Comparison of ENCODE assay signal across 28 cellular contexts in the genomic region with DNA sequence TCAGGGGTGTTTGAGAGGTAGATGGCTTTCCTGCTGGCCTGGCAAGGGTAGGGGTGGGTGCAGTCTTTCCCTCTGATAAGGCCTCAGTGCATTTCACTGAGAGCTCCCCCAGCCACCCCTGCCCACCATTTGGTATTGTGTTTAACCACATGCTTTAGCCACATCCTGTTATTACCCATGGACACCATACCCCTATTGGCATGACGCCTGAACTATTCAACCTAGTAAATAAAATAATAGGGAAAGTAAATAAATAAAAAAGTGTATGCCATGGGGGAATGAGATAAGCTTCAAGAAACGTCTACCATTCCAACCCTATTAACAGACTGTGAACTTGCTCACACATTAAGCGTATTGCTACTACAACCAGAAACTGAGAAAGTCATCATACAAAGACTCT. TPM values are rescaled to one million over a fixed set of nuclear protein-coding genes. Genes with fewer than 3 reads are reported as not detected.
"Had no signal": no experiment of that assay in that cellular context is flagged by ENCODE, and none has a peak within 500 bp of the region (broad histone marks: within the 10 kb centered on the region; RNA-seq: fewer than 3 reads in every experiment).

No MANE protein-coding gene starts in this region.

- H3K27ac ChIP-seq: brain microvascular endothelial cell, cardiac muscle cell, SK-N-MC, VCaP had no signal

- H3K36me3 Mint-ChIP-seq: T-cell had no signal

- H3K27ac Mint-ChIP-seq: activated CD4-positive, alpha-beta memory T cell treated with anti-CD3 and anti-CD28 coated beads for 36 hours; activated CD4-positive, alpha-beta T cell treated with anti-CD3 and anti-CD28 coated beads, Interleukin-2, amount 10 ng/mL, durations not matched to agents 7 days and 5 days; activated naive CD4-positive, alpha-beta T cell treated with anti-CD3 and anti-CD28 coated beads for 36 hours; activated naive CD8-positive, alpha-beta T cell; activated T-helper 17 cell treated with anti-CD3 and anti-CD28 coated beads, Interleukin-2, amount 50 U/mL, for 72 hours; T-cell had no signal

- H3K4me3 Mint-ChIP-seq: activated CD4-positive, alpha-beta memory T cell treated with anti-CD3 and anti-CD28 coated beads for 36 hours; activated CD4-positive, alpha-beta T cell treated with anti-CD3 and anti-CD28 coated beads, Interleukin-2, amount 10 ng/mL, durations not matched to agents 7 days and 5 days; activated naive CD4-positive, alpha-beta T cell treated with anti-CD3 and anti-CD28 coated beads for 36 hours; activated naive CD8-positive, alpha-beta T cell; activated T-helper 17 cell treated with anti-CD3 and anti-CD28 coated beads, Interleukin-2, amount 50 U/mL, for 72 hours; T-cell had no signal

- H3K4me3 ChIP-seq: cardiac muscle cell, SK-N-MC had no signal

- H3K4me1 Mint-ChIP-seq: activated CD4-positive, alpha-beta T cell treated with anti-CD3 and anti-CD28 coated beads, Interleukin-2, amount 10 ng/mL, durations not matched to agents 7 days and 5 days; activated T-helper 17 cell treated with anti-CD3 and anti-CD28 coated beads, Interleukin-2, amount 50 U/mL, for 72 hours; T-cell had no signal

- H3K36me3 ChIP-seq: brain microvascular endothelial cell, cardiac muscle cell had no signal

- DNase-seq: activated CD4-positive, alpha-beta memory T cell treated with anti-CD3 and anti-CD28 coated beads for 36 hours; activated CD4-positive, alpha-beta T cell treated with anti-CD3 and anti-CD28 coated beads, Interleukin-2, amount 10 ng/mL, durations not matched to agents 7 days and 5 days; activated CD4-positive, CD25-positive, alpha-beta regulatory T cell; activated CD8-positive, alpha-beta memory T cell treated with anti-CD3 and anti-CD28 coated beads for 24 hours; activated gamma-delta T cell; activated naive CD4-positive, alpha-beta T cell treated with anti-CD3 and anti-CD28 coated beads for 36 hours; activated T-cell treated with anti-CD3 and anti-CD28 coated beads for 4 hours; activated T-cell treated with anti-CD3 and anti-CD28 coated beads, Interleukin-2, amount 50 U/mL, for 48 hours; brain microvascular endothelial cell; Kasumi-1; KBM-7; NCI-H1092; NCI-H1417; NCI-H1930; NCI-H446; NCI-H524 treated with DMSO at 0.1 percent for 48 hours; RPMI8226; T-cell; T-helper 2 cell; T1000 had no signal

- ATAC-seq: activated T-helper 17 cell treated with anti-CD3 and anti-CD28 coated beads, Interleukin-2, amount 50 U/mL, for 72 hours; Panc1; Right ventricle myocardium inferior; T-cell had no signal

- H3K27me3 ChIP-seq: brain microvascular endothelial cell, cardiac muscle cell had no signal

RNA-seq across cellular contexts. Expression of a gene that starts 7.6 kb away (rescaled TPM):
- total RNA-seq: activated CD4-positive, alpha-beta memory T cell treated with anti-CD3 and anti-CD28 coated beads for 36 hours; activated CD4-positive, alpha-beta T cell treated with anti-CD3 and anti-CD28 coated beads, Interleukin-2, amount 10 ng/mL, durations not matched to agents 7 days and 5 days; activated naive CD4-positive, alpha-beta T cell treated with anti-CD3 and anti-CD28 coated beads for 36 hours; activated T-helper 17 cell treated with anti-CD3 and anti-CD28 coated beads, Interleukin-2, amount 50 U/mL, for 72 hours; MCF 10A; Right ventricle myocardium inferior had no signal
